ENCODE assay signal across 1 cellular context in the genomic region with DNA sequence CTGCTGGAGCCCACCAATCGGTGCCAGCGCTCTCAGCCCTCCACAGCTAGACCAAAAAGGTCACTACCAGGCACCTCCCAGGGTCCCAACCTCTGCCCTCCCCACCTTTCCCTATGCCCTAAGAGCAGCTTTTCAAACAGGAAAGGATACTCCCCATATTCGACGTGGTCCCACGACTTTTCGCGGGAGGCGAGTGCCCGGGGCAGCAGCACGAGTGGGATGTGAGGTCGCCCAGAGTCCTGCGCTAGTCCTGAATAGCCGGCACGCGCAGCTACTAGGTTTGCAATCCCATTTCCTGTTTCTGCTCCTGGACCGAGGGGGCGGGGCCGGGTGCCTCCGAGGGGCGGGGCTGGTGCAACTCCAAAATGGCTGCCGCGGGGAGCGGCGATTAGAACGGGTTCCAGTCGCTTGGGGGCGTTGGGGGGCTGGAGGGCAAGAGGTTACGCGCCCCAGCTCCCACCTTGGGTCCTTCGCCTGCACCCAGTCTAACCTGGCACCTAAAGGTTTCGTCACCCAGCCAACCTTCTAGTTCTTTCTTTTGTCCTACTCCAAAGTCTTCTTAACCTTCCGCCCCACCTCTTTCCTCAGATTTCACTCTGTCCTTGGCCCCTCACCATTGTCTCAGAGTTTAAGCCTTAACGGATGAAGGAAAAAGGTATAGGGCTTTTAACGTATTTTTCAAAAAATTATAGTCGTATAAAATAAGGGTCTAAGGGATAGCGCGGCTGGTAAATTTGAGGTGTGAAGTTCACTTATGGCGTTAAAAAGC.
TF ChIP-seq lines count a peak whose summit lies in the region.

No MANE protein-coding gene starts in this region.

TF ChIP-seq in K562, 482 proteins besides CTCF, POLR2A, EP300 and RAD21 (continued from another document):
- peak; percentile 72; the same call in 1 of the 2 replicates for TF ChIP-seq CHAMP1 (IDR thresholded peaks at IDR 0.05)
- TF ChIP-seq YY1 (IDR thresholded peaks at IDR 0.05; ENCODE audit: borderline replicate concordance in 1 of 3, control insufficient read depth in 1 of 3, extremely low read depth in 1 of 3, insufficient read depth in 3 of 3, insufficient read length in 1 of 3, insufficient replicate concordance in 2 of 3, low read depth in 1 of 3, low read length in 2 of 3) = peak in 2 of 3 experiments; percentile 45 to 79
- TF ChIP-seq SMARCC2 (IDR thresholded peaks at IDR 0.05; ENCODE audit: low read depth) = no peak
- TF ChIP-seq RBFOX2 (IDR thresholded peaks at IDR 0.05; ENCODE audit: low read depth, low read length) = 0 out of 2 replicates have a peak, but pooled peaks have one; percentile 19
- TF ChIP-seq, protein P1, sequence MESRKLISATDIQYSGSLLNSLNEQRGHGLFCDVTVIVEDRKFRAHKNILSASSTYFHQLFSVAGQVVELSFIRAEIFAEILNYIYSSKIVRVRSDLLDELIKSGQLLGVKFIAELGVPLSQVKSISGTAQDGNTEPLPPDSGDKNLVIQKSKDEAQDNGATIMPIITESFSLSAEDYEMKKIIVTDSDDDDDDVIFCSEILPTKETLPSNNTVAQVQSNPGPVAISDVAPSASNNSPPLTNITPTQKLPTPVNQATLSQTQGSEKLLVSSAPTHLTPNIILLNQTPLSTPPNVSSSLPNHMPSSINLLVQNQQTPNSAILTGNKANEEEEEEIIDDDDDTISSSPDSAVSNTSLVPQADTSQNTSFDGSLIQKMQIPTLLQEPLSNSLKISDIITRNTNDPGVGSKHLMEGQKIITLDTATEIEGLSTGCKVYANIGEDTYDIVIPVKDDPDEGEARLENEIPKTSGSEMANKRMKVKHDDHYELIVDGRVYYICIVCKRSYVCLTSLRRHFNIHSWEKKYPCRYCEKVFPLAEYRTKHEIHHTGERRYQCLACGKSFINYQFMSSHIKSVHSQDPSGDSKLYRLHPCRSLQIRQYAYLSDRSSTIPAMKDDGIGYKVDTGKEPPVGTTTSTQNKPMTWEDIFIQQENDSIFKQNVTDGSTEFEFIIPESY (CRISPR knock-in tag; IDR thresholded peaks at IDR 0.05) = peak; percentile 54; the same call in 1 of the 2 replicates
- no peak for TF ChIP-seq USF1 (CRISPR knock-in tag; IDR thresholded peaks at IDR 0.05)
